Comparison of ENCODE assay signal across 26 cellular contexts in genomic region chr2:8364668-8365067, GRCh38.
A peak's percentile ranks its signal among the peaks of the same experiment; 100 is the strongest.
DNase-seq lines count a peak whose midpoint lies in the region; ATAC-seq, FAIRE-seq and TF ChIP-seq lines count a peak whose summit lies in the region.
"Had no signal": no experiment of that assay in that cellular context is flagged by ENCODE, and none has a peak within 500 bp of the region (broad histone marks: within the 10 kb centered on the region; RNA-seq: fewer than 3 reads in every experiment).

No MANE protein-coding gene starts in this region.

- no peak for FAIRE-seq in pancreas (lab: Jason Lieb, UNC)

- H3K36me3 ChIP-seq in pancreas: no peaks in the 10 kb centered on the region
- no peaks in the 10 kb centered on the region for H3K36me3 ChIP-seq in MG63
- H3K36me3 ChIP-seq: BLaER1, Peyer's patch had no signal

- no peaks in the 10 kb centered on the region for H3K9me3 ChIP-seq in pancreas
- H3K9me3 ChIP-seq in MG63: no peaks in the 10 kb centered on the region
- H3K9me3 ChIP-seq: BLaER1, Peyer's patch had no signal

- DNase-seq in HuH-7.5 (ENCODE audit: low spot score) (peak; percentile 25), left colon (no peak), pancreas (peak in 3 of 6 donors; percentile 17 to 61 (median 44)), MG63 (no peak), DMS79 (lab: John Stamatoyannopoulos, UW) (no peak), left cardiac atrium (no peak)
- DNase-seq: ACHN; CD4-positive, alpha-beta T cell; DMS153; EL; GF-D8; GM23248; H9; HFFc6; IMR-90; MV-4-11; NCI-H2081; NCI-H2171; NCI-H345; NCI-H524; NCI-H82; Peyer's patch had no signal

- H3K27me3 ChIP-seq in pancreas (no peaks in the 10 kb centered on the region), MG63 (no peaks in the 10 kb centered on the region)
- H3K27me3 ChIP-seq: BLaER1, Peyer's patch had no signal

- H3K4me3 ChIP-seq in pancreas (no peak overlapping the region), MG63 (no peak overlapping the region)
- H3K4me3 ChIP-seq: BLaER1, GM23248, Peyer's patch had no signal

- WGBS in pancreas, 2 donors: 54 to 67% methylated on average over 1 of the region's 1 CpG

- peaks cover 0 to 9% (median 0%) of the 10 kb centered on the region in 3 donors for H3K4me1 ChIP-seq in pancreas
- H3K4me1 ChIP-seq: BLaER1, Peyer's patch had no signal

- intact Hi-C loops in left colon (cut with DNase I, micrococcal nuclease) (no loop called here), pancreas (cut with DNase I) (no loop called here), left cardiac atrium (cut with DNase I) (no loop called here)

- ATAC-seq in left colon (peak; percentile 76), pancreas (peak; percentile 77 to 95 (median 86)), left cardiac atrium (no peak), GM18867 (IDR thresholded peaks at IDR 0.05; ENCODE audit: unreplicated experiment) (no peak)
- ATAC-seq: SK-N-SH treated with all-trans-retinoic acid at 6 μM for 48 hours had no signal

- TF ChIP-seq CTCF in pancreas (IDR thresholded peaks at IDR 0.05): no peak

- peak overlapping the region in 2 of 4 donors; percentile 10 to 31 for H3K27ac ChIP-seq in pancreas
- H3K27ac ChIP-seq: BLaER1, GM23248, KMS-11, Peyer's patch had no signal

Comparison
In these comparisons a context has a peak if more than half of its experiments do, and no peak if none do; other contexts are left out.
1. ATAC-seq: peak in left colon (single experiment) and pancreas (4 of 4); none in left cardiac atrium (0 of 2) and GM18867 (single experiment).